Comparison of ENCODE assay signal across 21 cellular contexts in genomic region chr2:234816491-234816890, GRCh38.
"Had no signal": no experiment of that assay in that cellular context is flagged by ENCODE, and none has a peak within 500 bp of the region (broad histone marks: within the 10 kb centered on the region; RNA-seq: fewer than 3 reads in every experiment).

No MANE protein-coding gene starts in this region.

- H3K4me1 Mint-ChIP-seq: activated CD4-positive, alpha-beta T cell treated with anti-CD3 and anti-CD28 coated beads, Interleukin-2, amount 10 ng/mL, durations not matched to agents 7 days and 5 days; activated naive CD8-positive, alpha-beta T cell treated with anti-CD3 and anti-CD28 coated beads, Interleukin-2, amount 50 U/mL, for 24 hours; endodermal cell had no signal

- H3K4me3 Mint-ChIP-seq: activated CD4-positive, alpha-beta T cell treated with anti-CD3 and anti-CD28 coated beads, Interleukin-2, amount 10 ng/mL, durations not matched to agents 7 days and 5 days; activated CD8-positive, alpha-beta T cell treated with anti-CD3 and anti-CD28 coated beads, Interleukin-2, amount 10 ng/mL, durations not matched to agents 7 days and 5 days; activated naive CD4-positive, alpha-beta T cell treated with anti-CD3 and anti-CD28 coated beads for 36 hours; activated naive CD8-positive, alpha-beta T cell treated with anti-CD3 and anti-CD28 coated beads, Interleukin-2, amount 50 U/mL, for 24 hours; activated T-cell treated with anti-CD3 and anti-CD28 coated beads, Interleukin-2, amount 50 U/mL, for 24 hours; brain; endodermal cell; natural killer cell treated with Interleukin-12 subunit alpha and Interleukin-12 subunit beta and Interleukin-15 and Interleukin-18, amount 100 ng/mL, for 72 hours had no signal

- ATAC-seq: activated CD8-positive, alpha-beta T cell treated with anti-CD3 and anti-CD28 coated beads, Interleukin-2, amount 10 ng/mL, durations not matched to agents 7 days and 5 days; activated naive CD8-positive, alpha-beta T cell treated with anti-CD3 and anti-CD28 coated beads, Interleukin-2, amount 50 U/mL, for 24 hours; foreskin keratinocyte; left cardiac atrium; natural killer cell treated with Interleukin-12 subunit alpha and Interleukin-12 subunit beta and Interleukin-15 and Interleukin-18, amount 100 ng/mL, for 72 hours; stimulated activated naive CD8-positive, alpha-beta T cell treated with anti-CD3 and anti-CD28 coated beads, Interleukin-15, Interleukin-2, amounts not matched to agents 100 U/mL and 50 U/mL, for 24 hours had no signal

- H3K27ac ChIP-seq: colonic mucosa, foreskin keratinocyte, right atrium auricular region had no signal

- H3K36me3 Mint-ChIP-seq: brain; natural killer cell treated with Interleukin-12 subunit alpha and Interleukin-12 subunit beta and Interleukin-15 and Interleukin-18, amount 100 ng/mL, for 72 hours had no signal

- H3K9me3 ChIP-seq: colonic mucosa, right atrium auricular region had no signal

- H3K27ac Mint-ChIP-seq: activated CD4-positive, alpha-beta T cell treated with anti-CD3 and anti-CD28 coated beads, Interleukin-2, amount 10 ng/mL, durations not matched to agents 7 days and 5 days; activated CD8-positive, alpha-beta T cell treated with anti-CD3 and anti-CD28 coated beads, Interleukin-2, amount 10 ng/mL, durations not matched to agents 7 days and 5 days; activated naive CD4-positive, alpha-beta T cell treated with anti-CD3 and anti-CD28 coated beads for 36 hours; activated naive CD8-positive, alpha-beta T cell treated with anti-CD3 and anti-CD28 coated beads, Interleukin-2, amount 50 U/mL, for 24 hours; activated T-cell treated with anti-CD3 and anti-CD28 coated beads, Interleukin-2, amount 50 U/mL, for 24 hours; endodermal cell; natural killer cell treated with Interleukin-12 subunit alpha and Interleukin-12 subunit beta and Interleukin-15 and Interleukin-18, amount 100 ng/mL, for 72 hours; progenitor cell of endocrine pancreas had no signal

- H3K36me3 ChIP-seq: colonic mucosa, right atrium auricular region had no signal

- H3K4me3 ChIP-seq: colonic mucosa, right atrium auricular region had no signal

- H3K27me3 ChIP-seq: colonic mucosa, right atrium auricular region had no signal

- H3K9me3 Mint-ChIP-seq: activated CD4-positive, alpha-beta T cell treated with anti-CD3 and anti-CD28 coated beads, Interleukin-2, amount 10 ng/mL, durations not matched to agents 7 days and 5 days; activated naive CD4-positive, alpha-beta T cell treated with anti-CD3 and anti-CD28 coated beads for 36 hours; activated naive CD8-positive, alpha-beta T cell treated with anti-CD3 and anti-CD28 coated beads, Interleukin-2, amount 50 U/mL, for 24 hours; activated T-cell treated with anti-CD3 and anti-CD28 coated beads, Interleukin-2, amount 50 U/mL, for 24 hours; endodermal cell; natural killer cell treated with Interleukin-12 subunit alpha and Interleukin-12 subunit beta and Interleukin-15 and Interleukin-18, amount 100 ng/mL, for 72 hours had no signal

- DNase-seq: activated CD4-positive, alpha-beta T cell treated with anti-CD3 and anti-CD28 coated beads, Interleukin-2, amount 10 ng/mL, durations not matched to agents 7 days and 5 days; activated CD8-positive, alpha-beta T cell treated with anti-CD3 and anti-CD28 coated beads, Interleukin-2, amount 10 ng/mL, durations not matched to agents 7 days and 5 days; activated naive CD4-positive, alpha-beta T cell treated with anti-CD3 and anti-CD28 coated beads for 36 hours; activated naive CD8-positive, alpha-beta T cell treated with anti-CD3 and anti-CD28 coated beads, Interleukin-2, amount 50 U/mL, for 24 hours; activated T-cell treated with anti-CD3 and anti-CD28 coated beads, Interleukin-2, amount 50 U/mL, for 24 hours; anterior cingulate cortex; central memory CD4-positive, alpha-beta T cell; colonic mucosa; endodermal cell; foreskin keratinocyte; glutamatergic neuron; hippocampal formation; left cardiac atrium; occipital lobe; stimulated activated naive CD8-positive, alpha-beta T cell treated with anti-CD3 and anti-CD28 coated beads, Interleukin-15, Interleukin-2, amounts not matched to agents 100 U/mL and 50 U/mL, for 24 hours; T1000; trophoblast cell had no signal

- H3K4me1 ChIP-seq: colonic mucosa, foreskin keratinocyte, right atrium auricular region had no signal
